Comparison of ENCODE assay signal across 10 cellular contexts in genomic region chr4:3315566-3315965, GRCh38.
"Had no signal": no experiment of that assay in that cellular context is flagged by ENCODE, and none has a peak within 500 bp of the region (broad histone marks: within the 10 kb centered on the region; RNA-seq: fewer than 3 reads in every experiment).

No MANE protein-coding gene starts in this region.

- H3K9me3 ChIP-seq: ascending aorta, breast epithelium, esophagus muscularis mucosa, uterus had no signal

- DNase-seq: activated CD4-positive, CD25-positive, alpha-beta regulatory T cell treated with anti-CD3 and anti-CD28 coated beads, Interleukin-2, amount 50 U/mL, for 72 hours; activated naive CD4-positive, alpha-beta T cell; activated naive CD8-positive, alpha-beta T cell treated with anti-CD3 and anti-CD28 coated beads, Interleukin-2, amount 50 U/mL, for 24 hours; stimulated activated CD4-positive, alpha-beta T cell treated with anti-CD3 and anti-CD28 coated beads, Interleukin-12 subunit alpha, Interleukin-12 subunit beta, amount 100 ng/mL, for 4 hours; uterus had no signal

- H3K4me1 ChIP-seq: ascending aorta, breast epithelium, uterus had no signal

- H3K27ac Mint-ChIP-seq: activated naive CD8-positive, alpha-beta T cell treated with anti-CD3 and anti-CD28 coated beads, Interleukin-2, amount 50 U/mL, for 24 hours; stimulated activated effector memory CD8-positive, alpha-beta T cell treated with anti-CD3 and anti-CD28 coated beads, Interleukin-12 subunit alpha, Interleukin-12 subunit beta, amount 100 ng/mL, for 72 hours had no signal

- H3K36me3 ChIP-seq: breast epithelium, uterus had no signal

- H3K27me3 ChIP-seq: ascending aorta, breast epithelium, esophagus muscularis mucosa, hepatocyte, uterus had no signal

- H3K4me2 ChIP-seq: hepatocyte had no signal

- ATAC-seq: activated naive CD8-positive, alpha-beta T cell treated with anti-CD3 and anti-CD28 coated beads, Interleukin-2, amount 50 U/mL, for 24 hours; stimulated activated effector memory CD8-positive, alpha-beta T cell treated with anti-CD3 and anti-CD28 coated beads, Interleukin-12 subunit alpha, Interleukin-12 subunit beta, amount 100 ng/mL, for 72 hours had no signal

- H3K27me3 Mint-ChIP-seq: activated naive CD8-positive, alpha-beta T cell treated with anti-CD3 and anti-CD28 coated beads, Interleukin-2, amount 50 U/mL, for 24 hours had no signal

- H3K9me3 Mint-ChIP-seq: activated naive CD8-positive, alpha-beta T cell treated with anti-CD3 and anti-CD28 coated beads, Interleukin-2, amount 50 U/mL, for 24 hours; stimulated activated effector memory CD8-positive, alpha-beta T cell treated with anti-CD3 and anti-CD28 coated beads, Interleukin-12 subunit alpha, Interleukin-12 subunit beta, amount 100 ng/mL, for 72 hours had no signal

- H3K36me3 Mint-ChIP-seq: stimulated activated effector memory CD8-positive, alpha-beta T cell treated with anti-CD3 and anti-CD28 coated beads, Interleukin-12 subunit alpha, Interleukin-12 subunit beta, amount 100 ng/mL, for 72 hours had no signal

- H2AFZ ChIP-seq: hepatocyte had no signal

- H3K4me3 ChIP-seq: ascending aorta, breast epithelium, esophagus muscularis mucosa, hepatocyte, uterus had no signal

- H3K27ac ChIP-seq: ascending aorta, breast epithelium, esophagus muscularis mucosa, hepatocyte, uterus had no signal

- H3K4me1 Mint-ChIP-seq: activated naive CD8-positive, alpha-beta T cell treated with anti-CD3 and anti-CD28 coated beads, Interleukin-2, amount 50 U/mL, for 24 hours; stimulated activated effector memory CD8-positive, alpha-beta T cell treated with anti-CD3 and anti-CD28 coated beads, Interleukin-12 subunit alpha, Interleukin-12 subunit beta, amount 100 ng/mL, for 72 hours had no signal

- H3K4me3 Mint-ChIP-seq: activated naive CD8-positive, alpha-beta T cell treated with anti-CD3 and anti-CD28 coated beads, Interleukin-2, amount 50 U/mL, for 24 hours; stimulated activated effector memory CD8-positive, alpha-beta T cell treated with anti-CD3 and anti-CD28 coated beads, Interleukin-12 subunit alpha, Interleukin-12 subunit beta, amount 100 ng/mL, for 72 hours had no signal
